ENCODE assay signal across 8 cellular contexts in genomic region chr2:234135750-234136221, GRCh38.
DNase-seq lines count a peak whose midpoint lies in the region; ATAC-seq and TF ChIP-seq lines count a peak whose summit lies in the region.

No MANE protein-coding gene starts in this region.

- no peaks in the 10 kb centered on the region for H3K27me3 ChIP-seq in BJ (ENCODE audit: control insufficient read depth, insufficient read depth, low read length)

- H3K36me3 ChIP-seq in BJ (ENCODE audit: control insufficient read depth, insufficient read depth, low read length) = no peaks in the 10 kb centered on the region

- H3K4me3 ChIP-seq in BJ (ENCODE audit: low read depth, low read length) (no peak overlapping the region), WI38 (ENCODE audit: low read depth, low read length) (no peak overlapping the region), cardiac fibroblast (replicated peaks in 1 of 2; ENCODE audit: low read depth in 2 of 2, low read length in 2 of 2) (no peak overlapping the region)

- CTCF ChIA-PET in BJ (lab: Yijun Ruan, JAX) = interaction anchor here (0.6 to 2.1 kb wide), 29 partner anchors 8 to 985 kb away, joined by 3 to 37 read pairs (median 4); partner anchors contain the start of gene ARL4C

- DNase-seq in BJ (ENCODE audit: low read depth) = no peak
- DNase-seq in GM20000 (ENCODE audit: low spot score) = peak; percentile 49
- DNase-seq in NCI-H2107 treated with DMSO at 0.1 percent for 48 hours (lab: John Stamatoyannopoulos, UW; ENCODE audit: unreplicated experiment) = peak; percentile 72
- DNase-seq in cardiac fibroblast (ENCODE audit: low read depth in 2 of 2) = peak; percentile 80 to 83
- peak; percentile 90 for DNase-seq in kidney glomerular epithelial cell (lab: John Stamatoyannopoulos, UW)
- DNase-seq in stimulated activated CD4-positive, alpha-beta T cell treated with anti-CD3 and anti-CD28 coated beads, Interleukin-4, amount 100 ng/mL, for 4 hours = peak; percentile 28 to 35

- no peak for ATAC-seq in HG03039 (IDR thresholded peaks at IDR 0.05; ENCODE audit: unreplicated experiment)

- TF ChIP-seq CTCF in BJ (IDR thresholded peaks at IDR 0.05; ENCODE audit: insufficient read depth, low read depth, low read length) = peak; percentile 83
- TF ChIP-seq CTCF in GM20000 (IDR thresholded peaks at IDR 0.05; ENCODE audit: extremely low read depth, missing control alignments) = peak; percentile 55
- TF ChIP-seq CTCF in WI38 (IDR thresholded peaks at IDR 0.05; ENCODE audit: low read depth, low read length) = peak; percentile 77
- peak; percentile 86 for TF ChIP-seq CTCF in cardiac fibroblast (IDR thresholded peaks at IDR 0.05; ENCODE audit: low read depth, low read length)

- POLR2A ChIA-PET in BJ (lab: Charles Lee) = no interaction called here
